ENCODE assay signal across 9 cellular contexts in genomic region chr16:57689772-57690558, GRCh38. TPM values are rescaled to one million over a fixed set of nuclear protein-coding genes. Genes with fewer than 3 reads are reported as not detected.
DNase-seq lines count a peak whose midpoint lies in the region; ATAC-seq, FAIRE-seq and TF ChIP-seq lines count a peak whose summit lies in the region.
"Had no signal": no experiment of that assay in that cellular context is flagged by ENCODE, and none has a peak within 500 bp of the region (broad histone marks: within the 10 kb centered on the region; RNA-seq: fewer than 3 reads in every experiment).

No MANE protein-coding gene starts in this region.

- no TSS peak for BruUV-seq in mammary epithelial cell (replicated peaks; lab: Mats Ljungman, UMichigan)

- ATAC-seq in GM21737 (IDR thresholded peaks at IDR 0.05; ENCODE audit: unreplicated experiment) = peak; percentile 83
- no peak for ATAC-seq in esophagus mucosa

- no peaks in the 10 kb centered on the region for H3K27me3 ChIP-seq in mammary epithelial cell (ENCODE audit: insufficient read depth, low read length)
- H3K27me3 ChIP-seq: pancreas had no signal

- H3K4me1 ChIP-seq in mammary epithelial cell (ENCODE audit: insufficient read depth, low read length) = no peaks in the 10 kb centered on the region

- H3K4me2 ChIP-seq in mammary epithelial cell (ENCODE audit: insufficient read depth, low read depth, low read length) = no peak overlapping the region

- no peaks in the 10 kb centered on the region for H3K36me3 ChIP-seq in mammary epithelial cell (ENCODE audit: insufficient read depth, low read length)
- H3K36me3 ChIP-seq: pancreas had no signal

- no peaks in the 10 kb centered on the region for H4K20me1 ChIP-seq in mammary epithelial cell (ENCODE audit: insufficient read depth, low read length)

- H3K79me2 ChIP-seq in mammary epithelial cell (ENCODE audit: insufficient read depth, low read length) = no peaks in the 10 kb centered on the region

- dilution Hi-C loops in mammary epithelial cell (cut with HindIII; ENCODE audit: low sequenced_read_pairs) = loop anchor here (5.0 kb wide), 3 partner anchors 48 to 183 kb away; no protein-coding TSS in a partner anchor

- TF ChIP-seq CTCF in mammary epithelial cell (conservative IDR thresholded peaks at IDR 0.05 in 1 of 2, IDR thresholded peaks at IDR 0.05 in 1 of 2; ENCODE audit: extremely low read depth in 1 of 2, insufficient read depth in 1 of 2, low read depth in 1 of 2, low read length in 2 of 2) = no peak
- TF ChIP-seq CTCF in type B pancreatic cell (conservative IDR thresholded peaks at IDR 0.05) = no peak

- no peak overlapping the region for H3K9ac ChIP-seq in mammary epithelial cell (ENCODE audit: insufficient read depth, low read length)

- in situ Hi-C loops in mammary epithelial cell (cut with MboI; ENCODE audit: low sequenced_read_pairs in 2 of 2) = no loop called here

- H3K4me1 Mint-ChIP-seq in type B pancreatic cell (ENCODE audit: unreplicated experiment) = peaks cover 21% of the 10 kb centered on the region

- peak; percentile 98 for FAIRE-seq in GM12892 (lab: Jason Lieb, UNC)
- FAIRE-seq: pancreas had no signal

- H3K9me3 Mint-ChIP-seq in type B pancreatic cell = no peaks in the 10 kb centered on the region

- TF ChIP-seq POLR2A in GM12892 (IDR thresholded peaks at IDR 0.05; ENCODE audit: low read depth, low read length) = peak; percentile 51; the same call in 1 of the 2 replicates

- DNase-seq in GM12892 (ENCODE audit: insufficient read length) (peak; percentile 55), mammary epithelial cell (no peak), HT-29 (ENCODE audit: low spot score) (no peak), type B pancreatic cell (ENCODE audit: extremely low spot score, unreplicated experiment) (no peak)
- DNase-seq in effector CD4-positive, alpha-beta T cell = peak; percentile 7

- H3K4me3 ChIP-seq in mammary epithelial cell (replicated peaks in 1 of 3; ENCODE audit: insufficient read depth in 1 of 3, low read depth in 2 of 3, low read length in 3 of 3) = no peak overlapping the region
- H3K4me3 ChIP-seq: pancreas had no signal

- 82% methylated on average over 13 of the region's 13 CpGs for WGBS in mammary epithelial cell (ENCODE audit: low coverage, missing lambda C conversion rate)

- no peak overlapping the region for H3K27ac ChIP-seq in mammary epithelial cell (ENCODE audit: insufficient read depth, low read depth, low read length)
- H3K27ac ChIP-seq: pancreas had no signal

- no peaks in the 10 kb centered on the region for H3K36me3 Mint-ChIP-seq in type B pancreatic cell

- CTCF ChIA-PET in mammary epithelial cell (lab: Charles Lee; ENCODE audit: low non-redundant PET) = no interaction called here

- no peaks in the 10 kb centered on the region for H3K9me3 ChIP-seq in mammary epithelial cell (replicated peaks; ENCODE audit: insufficient read depth, low read length)
- H3K9me3 ChIP-seq: pancreas had no signal

- H3K4me3 Mint-ChIP-seq in type B pancreatic cell = no peak overlapping the region

- H3K27ac Mint-ChIP-seq in type B pancreatic cell = no peak overlapping the region

- H3K27me3 Mint-ChIP-seq in type B pancreatic cell = no peaks in the 10 kb centered on the region

- H2AFZ ChIP-seq in mammary epithelial cell (ENCODE audit: low read depth, low read length) = no peak overlapping the region

- intact Hi-C loops in mammary epithelial cell (cut with micrococcal nuclease) = no loop called here

TF ChIP-seq in PFSK-1, 5 proteins besides CTCF, POLR2A, EP300 and RAD21:
- TF ChIP-seq REST (IDR thresholded peaks at IDR 0.05; ENCODE audit: insufficient read depth in 1 of 2, low read depth in 2 of 2, low read length in 2 of 2) = 0 out of 4 replicates have a peak, but pooled peaks of 1 of the 2 experiments have one; percentile 4
- peak; percentile 26 for TF ChIP-seq FOXP2 (optimal IDR thresholded peaks at IDR 0.05; ENCODE audit: borderline replicate concordance, extremely low read depth, extremely low read length, insufficient read depth)
- TF ChIP-seq SIN3A (IDR thresholded peaks at IDR 0.05; ENCODE audit: borderline replicate concordance, insufficient read depth, low read length) = no peak
- no peak for TF ChIP-seq TAF1 (IDR thresholded peaks at IDR 0.05; ENCODE audit: borderline replicate concordance, insufficient read depth, low read length)
- no peak for TF ChIP-seq POLR2AphosphoS5 (IDR thresholded peaks at IDR 0.05; ENCODE audit: low read depth, low read length)

RNA-seq across cellular contexts. Expression of gene DRC7, which starts 4.6 kb away (rescaled TPM):
- not detected for polyA plus RNA-seq in GM12892 (2012; ENCODE audit: missing spikeins)
- not detected for polyA plus RNA-seq in PFSK-1 (2012; ENCODE audit: insufficient read length, low read depth)
- not detected for total RNA-seq in esophagus mucosa
- total RNA-seq in mammary epithelial cell = not detected
- polyA plus RNA-seq in mammary epithelial cell = 0.07 TPM
- polyA minus RNA-seq in mammary epithelial cell = not detected
- total RNA-seq in HT-29 (2014; rRNA removed; shearing (Covaris generic)) = not detected in 2 replicates
- total RNA-seq in type B pancreatic cell (ENCODE audit: low replicate concordance) = 0.69 and 7.4 TPM in 2 replicates

RNA-seq across cellular contexts. Expression of gene ADGRG3, which starts 21.9 kb away (rescaled TPM):
- polyA plus RNA-seq in GM12892 (2012; ENCODE audit: missing spikeins) = not detected
- 4.4 TPM for polyA plus RNA-seq in PFSK-1 (2012; ENCODE audit: insufficient read length, low read depth)
- total RNA-seq in esophagus mucosa = 0.84 TPM
- total RNA-seq in mammary epithelial cell = not detected
- polyA plus RNA-seq in mammary epithelial cell = not detected
- not detected for polyA minus RNA-seq in mammary epithelial cell
- total RNA-seq in HT-29 (2014; rRNA removed; shearing (Covaris generic)) = not detected in 2 replicates
- total RNA-seq in type B pancreatic cell (ENCODE audit: low replicate concordance) = not detected in 2 replicates

RNA-seq across cellular contexts. Expression of gene KATNB1, which starts 45.6 kb away (rescaled TPM):
- polyA plus RNA-seq in GM12892 (2012; ENCODE audit: missing spikeins) = 16.3 TPM
- polyA plus RNA-seq in PFSK-1 (2012; ENCODE audit: insufficient read length, low read depth) = 83.7 TPM
- total RNA-seq in esophagus mucosa = 19.9 TPM
- total RNA-seq in mammary epithelial cell = 10 to 100 TPM; 20.4 to 24.0 TPM
- 25.6 TPM for polyA plus RNA-seq in mammary epithelial cell
- 48.0 TPM for polyA minus RNA-seq in mammary epithelial cell
- total RNA-seq in HT-29 (2014; rRNA removed; shearing (Covaris generic)) = 80.2 and 92.7 TPM in 2 replicates
- total RNA-seq in type B pancreatic cell (ENCODE audit: low replicate concordance) = 20.2 and 31.7 TPM in 2 replicates

Comparison
In these comparisons a context has a peak if more than half of its experiments do, and no peak if none do; other contexts are left out.
1. DNase-seq: peak in GM12892 (single experiment) and effector CD4-positive, alpha-beta T cell (single experiment); none in mammary epithelial cell (single experiment), HT-29 (single experiment) and type B pancreatic cell (single experiment).